In genomic region chr18:21191596-21192307, GRCh38 we compare ENCODE assay signal across 9 cellular contexts. TPM values are rescaled to one million over a fixed set of nuclear protein-coding genes. Genes with fewer than 3 reads are reported as not detected.
DNase-seq lines count a peak whose midpoint lies in the region; ATAC-seq lines count a peak whose summit lies in the region.
"Had no signal": no experiment of that assay in that cellular context is flagged by ENCODE, and none has a peak within 500 bp of the region (broad histone marks: within the 10 kb centered on the region; RNA-seq: fewer than 3 reads in every experiment).

No MANE protein-coding gene starts in this region.

- no peak overlapping the region for H3K4me3 Mint-ChIP-seq in activated naive CD4-positive, alpha-beta T cell treated with anti-CD3 and anti-CD28 coated beads for 36 hours
- H3K4me3 Mint-ChIP-seq: central memory CD8-positive, alpha-beta T cell had no signal

- H3K27me3 Mint-ChIP-seq in activated naive CD4-positive, alpha-beta T cell treated with anti-CD3 and anti-CD28 coated beads for 36 hours (ENCODE audit: low read depth): peaks cover 17% of the 10 kb centered on the region

- H3K4me1 Mint-ChIP-seq in activated naive CD4-positive, alpha-beta T cell treated with anti-CD3 and anti-CD28 coated beads for 36 hours (ENCODE audit: low read depth): no peaks in the 10 kb centered on the region
- H3K4me1 Mint-ChIP-seq: central memory CD8-positive, alpha-beta T cell had no signal

- DNase-seq in activated naive CD4-positive, alpha-beta T cell treated with anti-CD3 and anti-CD28 coated beads for 36 hours: peak; percentile 52
- DNase-seq in activated naive CD4-positive, alpha-beta T cell treated with Interleukin-2 at 50 U/mL for 16 hours: no peak
- DNase-seq in NAMALWA (ENCODE audit: low spot score) (peak; percentile 28), SW480 (ENCODE audit: low spot score) (peak; percentile 33), foreskin melanocyte (peak; percentile 66), pons (ENCODE audit: low spot score) (peak; percentile 94)

- CTCF ChIA-PET in activated naive CD4-positive, alpha-beta T cell treated with anti-CD3 and anti-CD28 coated beads for 36 hours (lab: Charles Lee): interaction anchor here (0.5 to 1.8 kb wide), 10 partner anchors 9 to 253 kb away, joined by 3 to 11 read pairs (median 4); no protein-coding TSS in a partner anchor

- ATAC-seq in GM18519 (IDR thresholded peaks at IDR 0.05; ENCODE audit: low FRiP score, unreplicated experiment) (no peak), GM21447 (IDR thresholded peaks at IDR 0.05; ENCODE audit: unreplicated experiment) (no peak)

- no peak overlapping the region for H3K27ac Mint-ChIP-seq in activated naive CD4-positive, alpha-beta T cell treated with anti-CD3 and anti-CD28 coated beads for 36 hours

- intact Hi-C loops in activated naive CD4-positive, alpha-beta T cell treated with anti-CD3 and anti-CD28 coated beads for 36 hours (cut with micrococcal nuclease): loop anchor here (10.0 kb wide), 2 partner anchors 423 to 553 kb away; partner anchors contain the start of genes MIB1 and SNRPD1

- no peaks in the 10 kb centered on the region for H3K36me3 Mint-ChIP-seq in activated naive CD4-positive, alpha-beta T cell treated with anti-CD3 and anti-CD28 coated beads for 36 hours (ENCODE audit: low read depth)

- no peaks in the 10 kb centered on the region for H3K9me3 Mint-ChIP-seq in activated naive CD4-positive, alpha-beta T cell treated with anti-CD3 and anti-CD28 coated beads for 36 hours
- H3K9me3 Mint-ChIP-seq: central memory CD8-positive, alpha-beta T cell had no signal

RNA-seq across cellular contexts. Expression of gene GREB1L, which starts 50.3 kb away (rescaled TPM):
- total RNA-seq in activated naive CD4-positive, alpha-beta T cell treated with anti-CD3 and anti-CD28 coated beads for 36 hours: not detected
